In the genomic region with DNA sequence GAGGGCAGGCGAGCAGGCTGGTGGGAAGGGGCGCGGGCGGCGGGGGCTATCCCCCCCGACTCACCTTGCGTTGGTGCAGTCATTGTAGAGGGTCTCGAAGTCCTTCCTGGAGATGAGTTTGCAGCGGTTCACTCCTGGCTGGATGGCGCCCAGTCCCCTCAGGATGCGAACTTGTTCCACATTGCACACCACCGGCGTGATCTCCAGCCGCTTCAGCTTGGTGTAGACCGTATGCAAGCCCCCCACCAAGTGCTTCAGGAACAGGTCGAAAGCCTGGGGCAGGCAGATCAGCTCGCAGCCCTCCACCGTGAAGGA, we compare ENCODE assay signal across 9 cellular contexts. TPM values are rescaled to one million over a fixed set of nuclear protein-coding genes. Genes with fewer than 3 reads are reported as not detected.
DNase-seq lines count a peak whose midpoint lies in the region; ATAC-seq, FAIRE-seq and TF ChIP-seq lines count a peak whose summit lies in the region.
"Had no signal": no experiment of that assay in that cellular context is flagged by ENCODE, and none has a peak within 500 bp of the region (broad histone marks: within the 10 kb centered on the region; RNA-seq: fewer than 3 reads in every experiment).

No MANE protein-coding gene starts in this region.

- no peak for FAIRE-seq in H1 (lab: Jason Lieb, UNC)

- H3K4me3 Mint-ChIP-seq in naive B cell, result peak overlapping the region; percentile 68 to 85 (median 78)

- H3K27ac ChIP-seq in H1 (ENCODE audit: low read depth, low read length), result no peak overlapping the region

- H4K91ac ChIP-seq in H1 (replicated peaks; ENCODE audit: insufficient read length, low read length), result no peak overlapping the region

- POLR2A ChIA-PET in H1 (lab: Charles Lee; ENCODE audit: partially characterized antibody), result interaction anchor here (2.1 kb wide), 1 partner anchor 11 kb away, joined by 5 read pairs; no protein-coding TSS in a partner anchor

- H3K9me3 Mint-ChIP-seq in naive B cell, result peaks cover 0 to 2% (median 0%) of the 10 kb centered on the region in 7 donors
- H3K9me3 Mint-ChIP-seq: memory B cell had no signal

- H3K4me1 ChIP-seq in H1 (replicated peaks in 1 of 4; ENCODE audit: control insufficient read depth in 3 of 4, insufficient read depth in 4 of 4, low read length in 3 of 4), result peaks cover 2 to 5% (median 4%) of the 10 kb centered on the region in 4 experiments; a peak in 5 of 7 replicates

- peak overlapping the region; percentile 44; the same call in 1 of the 2 replicates for H2AFZ ChIP-seq in H1 (ENCODE audit: low read length)

- no peak overlapping the region for H4K5ac ChIP-seq in H1 (ENCODE audit: insufficient read length, low read depth, low read length)

- TF ChIP-seq CTCF in GM13976 (IDR thresholded peaks at IDR 0.05; ENCODE audit: borderline replicate concordance, control extremely low read depth, extremely low read depth, insufficient read depth, missing control alignments) (no peak), H1 (IDR thresholded peaks at IDR 0.05; ENCODE audit: control extremely low read depth in 1 of 3, insufficient read depth in 1 of 3, low read depth in 1 of 3, low read length in 3 of 3) (no peak)

- H3K79me1 ChIP-seq in H1 (ENCODE audit: low read depth, low read length), result no peaks in the 10 kb centered on the region

- TF ChIP-seq RAD21 in H1 (IDR thresholded peaks at IDR 0.05 in 1 of 2, conservative IDR thresholded peaks at IDR 0.05 in 1 of 2; ENCODE audit: low read depth in 2 of 2, low read length in 2 of 2), result no peak

- peaks cover 23 to 34% (median 27%) of the 10 kb centered on the region in 3 donors for H3K4me1 Mint-ChIP-seq in naive B cell

- H3K9ac ChIP-seq in H1 (replicated peaks in 1 of 4; ENCODE audit: extremely low read depth in 1 of 4, low read depth in 3 of 4, low read length in 3 of 4), result no peak overlapping the region

- no peak for TF ChIP-seq EP300 in H1 (IDR thresholded peaks at IDR 0.05; ENCODE audit: borderline replicate concordance in 1 of 2, low read depth in 2 of 2, low read length in 2 of 2)

- H3K56ac ChIP-seq in H1 (replicated peaks; ENCODE audit: insufficient read length, low read depth, low read length), result no peak overlapping the region

- no peak overlapping the region for H2BK20ac ChIP-seq in H1 (ENCODE audit: low read length)

- H3K23me2 ChIP-seq in H1 (ENCODE audit: low read depth, low read length), result peaks cover 30% of the 10 kb centered on the region; the same call in 1 of the 2 replicates

- H4K20me1 ChIP-seq in H1 (replicated peaks in 1 of 2; ENCODE audit: control insufficient read depth in 1 of 2, insufficient read depth in 2 of 2, low read length in 2 of 2), result no peaks in the 10 kb centered on the region

- H2BK120ac ChIP-seq in H1 (replicated peaks; ENCODE audit: low read depth, low read length), result no peak overlapping the region

- WGBS in H1 (ENCODE audit: extremely low coverage in 1 of 2, insufficient coverage in 1 of 2, insufficient read length in 1 of 2, insufficient replicate concordance in 2 of 2, low coverage in 1 of 2, low lambda C conversion rate in 2 of 2, missing lambda C conversion rate in 1 of 2), 2 experiments, result 1% methylated on average over 13 of the region's 18 CpGs; no CpG with 5 or more reads in 1 of the 2 experiments

- peak overlapping the region; percentile 80 to 91 for H3K4me2 ChIP-seq in H1 (ENCODE audit: insufficient read depth in 1 of 2, low read depth in 2 of 2, low read length in 2 of 2)

- H3K4me3 ChIP-seq in H1 (ENCODE audit: extremely low read depth in 1 of 4, insufficient read depth in 2 of 4, low read depth in 3 of 4, low read length in 4 of 4), result peak overlapping the region; percentile 65 to 92 (median 74)

- H2BK15ac ChIP-seq in H1 (ENCODE audit: low read length), result 0 out of 2 replicates have a peak overlapping the region, but pooled peaks have one; percentile 6

- peak; percentile 19 for DNase-seq in GM13976 (ENCODE audit: low spot score)
- DNase-seq in NCI-H146 treated with DMSO at 0.1 percent for 48 hours (lab: John Stamatoyannopoulos, UW; ENCODE audit: unreplicated experiment), result peak; percentile 40
- DNase-seq in H1 (ENCODE audit: low read depth in 1 of 2, low spot score in 2 of 2), result no peak
- DNase-seq in naive B cell, result no peak
- DNase-seq in GDM1 (lab: John Stamatoyannopoulos, UW), result no peak
- no peak for DNase-seq in COR-L47 (lab: John Stamatoyannopoulos, UW)

- H3K23ac ChIP-seq in H1 (ENCODE audit: insufficient read length), result no peak overlapping the region

- no peak overlapping the region for H3K4ac ChIP-seq in H1 (replicated peaks; ENCODE audit: insufficient read length, low read depth, low read length)

- H3K18ac ChIP-seq in H1 (ENCODE audit: extremely low read depth, low read length), result no peak overlapping the region

- CTCF ChIA-PET in H1 (lab: Charles Lee; ENCODE audit: partially characterized antibody), result interaction anchor here (1.4 to 4.2 kb wide), 3 partner anchors 11 to 114 kb away, joined by 5 to 22 read pairs (median 7); no protein-coding TSS in a partner anchor

- no peaks in the 10 kb centered on the region for H3K36me3 ChIP-seq in H1 (ENCODE audit: control insufficient read depth in 2 of 4, insufficient read depth in 4 of 4, low read length in 3 of 4)

- TF ChIP-seq POLR2A in H1 (IDR thresholded peaks at IDR 0.05; ENCODE audit: control extremely low read depth in 1 of 2, low read depth in 2 of 2, low read length in 2 of 2), result no peak

- peak overlapping the region; percentile 89; the same call in 1 of the 2 replicates for H4K8ac ChIP-seq in H1 (ENCODE audit: extremely low read depth, insufficient read depth, low read length)

- H3K9me3 ChIP-seq in H1 (ENCODE audit: insufficient read depth in 2 of 2, low read depth in 1 of 2, low read length in 1 of 2), result no peaks in the 10 kb centered on the region

- no peak overlapping the region for H3K27ac Mint-ChIP-seq in naive B cell
- H3K27ac Mint-ChIP-seq: memory B cell had no signal

- peaks cover 13 to 66% (median 47%) of the 10 kb centered on the region in 4 experiments for H3K27me3 ChIP-seq in H1 (replicated peaks in 1 of 4; ENCODE audit: control insufficient read depth in 3 of 4, extremely low read depth in 1 of 4, insufficient read depth in 3 of 4, low read length in 3 of 4)

- H3K79me2 ChIP-seq in H1 (ENCODE audit: control insufficient read depth in 1 of 2, insufficient read depth in 2 of 2, low read length in 2 of 2), result no peaks in the 10 kb centered on the region

- ATAC-seq in naive B cell (ENCODE audit: low read depth in 2 of 2) (no peak), HG02588 (IDR thresholded peaks at IDR 0.05; ENCODE audit: unreplicated experiment) (no peak), GM18519 (IDR thresholded peaks at IDR 0.05; ENCODE audit: low FRiP score, unreplicated experiment) (no peak)

- H2AK5ac ChIP-seq in H1 (ENCODE audit: low read depth, low read length), result no peak overlapping the region

- no peak overlapping the region; the same call in 1 of the 2 replicates for H2BK12ac ChIP-seq in H1 (ENCODE audit: low read depth, low read length)

- H3K27me3 Mint-ChIP-seq in naive B cell, result peaks cover 48 to 58% (median 51%) of the 10 kb centered on the region in 3 donors

- in situ Hi-C loops in GM13976 (cut with MboI; ENCODE audit: low sequenced_read_pairs, unreplicated experiment), result no loop called here

- H3K14ac ChIP-seq in H1 (ENCODE audit: insufficient read length), result no peak overlapping the region

- no peak overlapping the region for H2BK5ac ChIP-seq in H1 (ENCODE audit: low read depth, low read length)

- H3K36me3 Mint-ChIP-seq in naive B cell, result peaks cover 0 to 10% of the 10 kb centered on the region in 2 donors
- H3K36me3 Mint-ChIP-seq: memory B cell had no signal

TF ChIP-seq in H1, 55 proteins besides CTCF, POLR2A, EP300 and RAD21:
- no peak for TF ChIP-seq SP1 (IDR thresholded peaks at IDR 0.05; ENCODE audit: low read depth, low read length)
- 0 out of 2 replicates have a peak, but pooled peaks have one; percentile 5 for TF ChIP-seq TAF1 (IDR thresholded peaks at IDR 0.05; ENCODE audit: low read depth, low read length)
- peak; percentile 65 for TF ChIP-seq KDM4A (IDR thresholded peaks at IDR 0.05; ENCODE audit: low read depth, low read length, severe bottlenecking)
- TF ChIP-seq SUZ12 (IDR thresholded peaks at IDR 0.05; ENCODE audit: low read length), result peak; percentile 48
- TF ChIP-seq KDM1A (IDR thresholded peaks at IDR 0.05; ENCODE audit: borderline replicate concordance, low read length), result no peak
- peak; percentile 65 for TF ChIP-seq EZH2 (IDR thresholded peaks at IDR 0.05; ENCODE audit: low read depth, low read length, severe bottlenecking)

RNA-seq across cellular contexts. Expression of a gene that starts 1.2 kb away (rescaled TPM):
- 0.57 and 0.67 TPM in 2 replicates for total RNA-seq in H1 (2021; fragmentation: NEBNext Ultra II Directional; extraction: Animal tissue kit (Norgen Biotek cat#: 25700))
- 0.12 and 0.27 TPM in 2 replicates for polyA plus RNA-seq in H1 (2011; rRNA removed)
- 0.19 TPM for polyA plus RNA-seq in H1 (2011; cell fraction: cytosol; rRNA removed)
- polyA plus RNA-seq in H1 (2011; cell fraction: nucleus; rRNA removed), result 0.30 TPM
- 0.19 to 0.47 TPM (median 0.33 TPM) in 4 replicates for polyA plus RNA-seq in H1 (2012, experiment 1 of 2)
- polyA plus RNA-seq in H1 (2012, experiment 2 of 2), result 0.10 TPM
- polyA plus RNA-seq in H1 (2013, experiment 1 of 2), result 0.41 TPM
- 0.24 TPM for polyA plus RNA-seq in H1 (2013, experiment 2 of 2)
- polyA minus RNA-seq in H1 (2011; rRNA and poly(A)+ RNA removed), result 0.37 and 0.69 TPM in 2 replicates
- not detected for polyA minus RNA-seq in H1 (2011; cell fraction: cytosol; rRNA and poly(A)+ RNA removed)
- 1.4 TPM for polyA minus RNA-seq in H1 (2011; cell fraction: nucleus; rRNA and poly(A)+ RNA removed)
- not detected for polyA plus RNA-seq in naive B cell (ENCODE audit: low read depth in 6 of 6)

Comparison
In these comparisons a context has a peak if more than half of its experiments do, and no peak if none do; other contexts are left out.
1. DNase-seq: peak in GM13976 (single experiment) and NCI-H146 treated with DMSO at 0.1 percent for 48 hours (single experiment); none in H1 (0 of 2), naive B cell (single experiment), GDM1 (single experiment) and COR-L47 (single experiment).